10 cellular contexts compared by ENCODE assay signal in the genomic region with DNA sequence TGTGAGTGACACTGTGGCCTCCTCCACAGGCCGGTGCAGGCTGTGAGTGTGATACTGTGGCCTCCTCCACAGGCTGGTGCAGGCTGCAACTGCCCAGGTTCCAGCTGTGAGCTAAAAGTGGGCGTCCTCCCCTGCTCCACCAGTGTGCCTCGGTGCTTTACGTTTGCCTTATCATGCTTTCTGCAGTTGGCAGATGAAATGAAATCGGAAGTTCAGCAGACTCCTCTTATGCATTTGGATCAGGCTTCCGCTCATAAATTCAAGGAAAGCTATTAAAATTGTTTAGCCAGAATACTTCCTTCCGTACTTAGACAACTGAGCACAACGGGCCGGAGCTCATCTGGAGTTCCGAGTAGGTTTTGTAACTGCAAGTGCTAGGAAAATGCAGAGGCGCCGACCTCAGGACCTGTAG. TPM values are rescaled to one million over a fixed set of nuclear protein-coding genes. Genes with fewer than 3 reads are reported as not detected.
DNase-seq lines count a peak whose midpoint lies in the region; ATAC-seq and TF ChIP-seq lines count a peak whose summit lies in the region.
"Had no signal": no experiment of that assay in that cellular context is flagged by ENCODE, and none has a peak within 500 bp of the region (broad histone marks: within the 10 kb centered on the region; RNA-seq: fewer than 3 reads in every experiment).

No MANE protein-coding gene starts in this region.

- DNase-seq in activated CD4-positive, alpha-beta T cell treated with anti-CD3 and anti-CD28 coated beads, Interleukin-2, amount 10 ng/mL, durations not matched to agents 24 days and 14 days: peak; percentile 55
- no peak for DNase-seq in activated CD4-positive, alpha-beta T cell treated with anti-CD3 and anti-CD28 coated beads, Interleukin-2, amount 50 U/mL, for 4 hours
- DNase-seq in SKM-1 treated with dmso at 0.1 percent for 144 hours (lab: John Stamatoyannopoulos, UW; ENCODE audit: unreplicated experiment): peak; percentile 13
- DNase-seq in fibroblast of pulmonary artery (ENCODE audit: low read depth): peak; percentile 44
- peak; percentile 18 for DNase-seq in superior temporal gyrus (ENCODE audit: extremely low spot score)
- no peak for DNase-seq in brain microvascular endothelial cell
- no peak for DNase-seq in NCI-H1048 (lab: John Stamatoyannopoulos, UW)
- DNase-seq: ACHN, amniotic stem cell had no signal

- peaks cover 6% of the 10 kb centered on the region for H3K4me1 Mint-ChIP-seq in activated CD4-positive, alpha-beta T cell treated with anti-CD3 and anti-CD28 coated beads, Interleukin-2, amount 10 ng/mL, durations not matched to agents 24 days and 14 days

- H3K36me3 Mint-ChIP-seq in activated CD4-positive, alpha-beta T cell treated with anti-CD3 and anti-CD28 coated beads, Interleukin-2, amount 10 ng/mL, durations not matched to agents 24 days and 14 days (ENCODE audit: low read depth): peaks cover 6% of the 10 kb centered on the region

- H3K4me3 Mint-ChIP-seq in activated CD4-positive, alpha-beta T cell treated with anti-CD3 and anti-CD28 coated beads, Interleukin-2, amount 10 ng/mL, durations not matched to agents 24 days and 14 days: no peak overlapping the region

- no peak overlapping the region for H3K27ac Mint-ChIP-seq in activated CD4-positive, alpha-beta T cell treated with anti-CD3 and anti-CD28 coated beads, Interleukin-2, amount 10 ng/mL, durations not matched to agents 24 days and 14 days

- in situ Hi-C loops in brain microvascular endothelial cell (cut with HindIII; ENCODE audit: low pct_ligation_motif_present, low sequenced_read_pairs): no loop called here

- H3K4me3 ChIP-seq in fibroblast of pulmonary artery (replicated peaks; ENCODE audit: low read depth, low read length) (peak overlapping the region; percentile 54), brain microvascular endothelial cell (ENCODE audit: low read depth, low read length) (no peak overlapping the region)

- no peak overlapping the region for H3K27ac ChIP-seq in brain microvascular endothelial cell

- H3K36me3 ChIP-seq in brain microvascular endothelial cell (replicated peaks): no peaks in the 10 kb centered on the region

- TF ChIP-seq CTCF in fibroblast of pulmonary artery (IDR thresholded peaks at IDR 0.05; ENCODE audit: low read length, missing control alignments): no peak
- no peak for TF ChIP-seq CTCF in brain microvascular endothelial cell (IDR thresholded peaks at IDR 0.05; ENCODE audit: low read depth, low read length, missing control alignments)

- no peak for ATAC-seq in HG02678 (IDR thresholded peaks at IDR 0.05; ENCODE audit: unreplicated experiment)

- H3K27me3 Mint-ChIP-seq in activated CD4-positive, alpha-beta T cell treated with anti-CD3 and anti-CD28 coated beads, Interleukin-2, amount 10 ng/mL, durations not matched to agents 24 days and 14 days: no peaks in the 10 kb centered on the region

- intact Hi-C loops in activated CD4-positive, alpha-beta T cell treated with anti-CD3 and anti-CD28 coated beads, Interleukin-2, amount 10 ng/mL, durations not matched to agents 24 days and 14 days (cut with micrococcal nuclease): no loop called here

- no peaks in the 10 kb centered on the region for H3K9me3 Mint-ChIP-seq in activated CD4-positive, alpha-beta T cell treated with anti-CD3 and anti-CD28 coated beads, Interleukin-2, amount 10 ng/mL, durations not matched to agents 24 days and 14 days

- no peaks in the 10 kb centered on the region for H3K27me3 ChIP-seq in brain microvascular endothelial cell (replicated peaks)

RNA-seq across cellular contexts. Expression of gene CYP4V2, which starts 12.0 kb away (rescaled TPM):
- 8.7 and 9.7 TPM in 2 replicates for total RNA-seq in activated CD4-positive, alpha-beta T cell treated with anti-CD3 and anti-CD28 coated beads, Interleukin-2, amount 10 ng/mL, durations not matched to agents 24 days and 14 days

RNA-seq across cellular contexts. Expression of gene KLKB1, which starts 23.9 kb away (rescaled TPM):
- total RNA-seq in activated CD4-positive, alpha-beta T cell treated with anti-CD3 and anti-CD28 coated beads, Interleukin-2, amount 10 ng/mL, durations not matched to agents 24 days and 14 days: 0.09 and 0.12 TPM in 2 replicates

Comparison
In these comparisons a context has a peak if more than half of its experiments do, and no peak if none do; other contexts are left out.
1. DNase-seq: peak in activated CD4-positive, alpha-beta T cell treated with anti-CD3 and anti-CD28 coated beads, Interleukin-2, amount 10 ng/mL, durations not matched to agents 24 days and 14 days (single experiment), SKM-1 treated with dmso at 0.1 percent for 144 hours (single experiment), fibroblast of pulmonary artery (single experiment) and superior temporal gyrus (single experiment); none in activated CD4-positive, alpha-beta T cell treated with anti-CD3 and anti-CD28 coated beads, Interleukin-2, amount 50 U/mL, for 4 hours (0 of 2), brain microvascular endothelial cell (single experiment) and NCI-H1048 (single experiment).